26 cellular contexts compared by ENCODE assay signal in the genomic region with DNA sequence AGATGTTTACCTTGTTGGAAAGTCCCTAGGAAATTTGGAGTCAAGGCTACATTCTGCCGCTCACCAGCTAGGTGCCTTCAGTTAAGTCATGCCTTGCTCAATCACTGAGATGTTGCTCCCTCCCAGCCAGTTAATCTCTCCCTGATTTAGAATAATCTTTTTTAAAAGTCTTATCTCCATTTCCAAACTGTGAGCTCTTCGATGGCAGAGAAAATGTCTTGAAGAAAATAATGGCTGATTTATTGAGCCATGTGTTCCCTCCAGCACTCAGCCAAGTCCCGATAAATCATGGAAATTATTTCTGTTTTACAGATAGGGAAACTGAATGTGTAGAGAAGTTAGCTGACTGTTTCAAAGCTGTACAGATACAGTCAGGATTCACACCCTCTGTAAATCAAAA.
"Had no signal": no experiment of that assay in that cellular context is flagged by ENCODE, and none has a peak within 500 bp of the region (broad histone marks: within the 10 kb centered on the region; RNA-seq: fewer than 3 reads in every experiment).

No MANE protein-coding gene starts in this region.

- H3K4me1 ChIP-seq: prostate gland, spleen, testis had no signal

- H3K27ac ChIP-seq: gastrocnemius medialis, ovary, prostate gland, right atrium auricular region, spleen, testis, WERI-Rb-1 had no signal

- ATAC-seq: activated T-helper 17 cell treated with anti-CD3 and anti-CD28 coated beads, Interleukin-2, amount 50 U/mL, for 72 hours; esophagus mucosa; gastrocnemius medialis; left cardiac atrium; naive thymus-derived CD4-positive, alpha-beta T cell had no signal

- H3K9me3 ChIP-seq: gastrocnemius medialis, prostate gland, testis had no signal

- FAIRE-seq: islet of Langerhans, TTC549 had no signal

- H3K4me3 ChIP-seq: gastrocnemius medialis, ovary, prostate gland, right atrium auricular region, spleen, testis had no signal

- H3K27me3 ChIP-seq: gastrocnemius medialis, ovary, right atrium auricular region, spleen, testis had no signal

- DNase-seq: activated CD4-positive, alpha-beta T cell treated with anti-CD3 and anti-CD28 coated beads, Interleukin-2, amount 50 U/mL, for 4 hours; activated CD4-positive, CD25-positive, alpha-beta regulatory T cell treated with anti-CD3 and anti-CD28 coated beads, Interleukin-2, amount 50 U/mL, for 72 hours; activated CD8-positive, alpha-beta memory T cell treated with anti-CD3 and anti-CD28 coated beads for 24 hours; activated CD8-positive, alpha-beta memory T cell treated with anti-CD3 and anti-CD28 coated beads, Interleukin-2, amount 50 U/mL, for 4 hours; activated naive CD4-positive, alpha-beta T cell; activated T-cell treated with anti-CD3 and anti-CD28 coated beads, Interleukin-2, amount 50 U/mL, for 24 hours; amygdala; effector CD8-positive, alpha-beta T cell; gastrocnemius medialis; hypothalamus; left cardiac atrium; naive thymus-derived CD4-positive, alpha-beta T cell; ovary; spleen; stimulated activated CD4-positive, alpha-beta T cell treated with anti-CD3 and anti-CD28 coated beads, Interleukin-4, amount 100 ng/mL, for 1 hour; stimulated activated naive CD4-positive, alpha-beta T cell; T-helper 1 cell; testis; trophoblast cell; WERI-Rb-1 had no signal

- H3K36me3 ChIP-seq: gastrocnemius medialis, ovary, prostate gland, right atrium auricular region, spleen, WERI-Rb-1 had no signal
